ENCODE assay signal across 1 cellular context in genomic region chr2:66095820-66096219, GRCh38.
TF ChIP-seq lines count a peak whose summit lies in the region.

No MANE protein-coding gene starts in this region.

TF ChIP-seq in SK-N-SH, 30 proteins besides CTCF, POLR2A, EP300 and RAD21 (continued from another document):
- no peak for TF ChIP-seq ZBTB33 (IDR thresholded peaks at IDR 0.05; ENCODE audit: borderline replicate concordance, low read depth)
- TF ChIP-seq IRF3 (IDR thresholded peaks at IDR 0.05; ENCODE audit: low read depth, low read length), result no peak
- no peak for TF ChIP-seq SMC3 (IDR thresholded peaks at IDR 0.05; ENCODE audit: low read depth, low read length)
- no peak for TF ChIP-seq NFIC (IDR thresholded peaks at IDR 0.05; ENCODE audit: borderline replicate concordance)
- no peak for TF ChIP-seq RCOR1 (IDR thresholded peaks at IDR 0.05; ENCODE audit: low read length)
